Comparison of ENCODE assay signal across 8 cellular contexts in the genomic region with DNA sequence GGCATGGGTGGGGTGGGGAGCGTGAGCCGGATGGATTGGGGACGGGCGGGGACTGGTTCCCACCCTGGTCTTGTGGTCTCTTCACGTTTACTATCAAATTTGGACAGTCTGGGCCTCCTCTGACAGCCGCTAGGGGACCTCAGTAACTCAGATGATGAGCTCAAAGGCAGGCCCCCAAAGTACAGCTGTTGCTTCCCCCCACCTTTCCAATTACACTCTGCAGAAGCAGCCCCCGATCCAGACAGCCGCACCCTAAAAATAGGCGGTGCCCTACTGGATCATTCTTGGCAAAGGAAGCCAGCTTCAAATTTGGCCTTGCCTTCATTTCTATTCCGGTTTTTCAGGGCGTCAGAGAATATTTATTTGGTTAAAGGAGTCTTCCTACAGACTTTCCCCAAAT. TPM values are rescaled to one million over a fixed set of nuclear protein-coding genes. Genes with fewer than 3 reads are reported as not detected.
DNase-seq lines count a peak whose midpoint lies in the region; ATAC-seq and TF ChIP-seq lines count a peak whose summit lies in the region.
"Had no signal": no experiment of that assay in that cellular context is flagged by ENCODE, and none has a peak within 500 bp of the region (broad histone marks: within the 10 kb centered on the region; RNA-seq: fewer than 3 reads in every experiment).

No MANE protein-coding gene starts in this region.

- H3K27me3 ChIP-seq in GM23338 (ENCODE audit: insufficient read depth) (no peaks in the 10 kb centered on the region), endodermal cell (ENCODE audit: control insufficient read depth, insufficient read depth, low read length, poor library complexity, severe bottlenecking) (no peaks in the 10 kb centered on the region)

- DNase-seq in GM23338 (ENCODE audit: low spot score) (peak; percentile 80), endodermal cell (peak; percentile 73), nephron progenitor cell (peak; percentile 13), NCI-H510A treated with DMSO at 0.1 percent for 48 hours (lab: John Stamatoyannopoulos, UW) (no peak), NCI-H2227 treated with DMSO at 0.1 percent for 48 hours (lab: John Stamatoyannopoulos, UW) (no peak)

- ATAC-seq in GM23338 (peak; percentile 37), HG03565 (IDR thresholded peaks at IDR 0.05; ENCODE audit: unreplicated experiment) (no peak)

- peaks cover 2% of the 10 kb centered on the region; the same call in 1 of the 3 replicates for H3K9me3 Mint-ChIP-seq in GM23338
- H3K9me3 Mint-ChIP-seq in T-helper 1 cell treated with Interleukin-12 subunit alpha and Interleukin-12 subunit beta and Interleukin-4 antibody, amounts not matched to agents 30 μg/mL and 1 μg/mL, for 36 hours = no peaks in the 10 kb centered on the region
- no peaks in the 10 kb centered on the region for H3K9me3 Mint-ChIP-seq in endodermal cell
- H3K9me3 Mint-ChIP-seq in nephron progenitor cell = no peaks in the 10 kb centered on the region

- TF ChIP-seq CTCF in GM23338 (conservative IDR thresholded peaks at IDR 0.05; ENCODE audit: low read depth in 2 of 2) (peak; percentile 75 to 80), endodermal cell (conservative IDR thresholded peaks at IDR 0.05) (peak; percentile 79), nephron progenitor cell (IDR thresholded peaks at IDR 0.05) (peak; percentile 26)

- WGBS in endodermal cell (ENCODE audit: insufficient coverage in 1 of 2, insufficient read length in 1 of 2), 2 experiments = 70 to 74% methylated on average over 3 to 11 of the region's 11 CpGs

- H3K4me3 Mint-ChIP-seq in GM23338 (peak overlapping the region; percentile 89), endodermal cell (peak overlapping the region; percentile 93), nephron progenitor cell (peak overlapping the region; percentile 90)
- peak overlapping the region; percentile 87 for H3K4me3 Mint-ChIP-seq in T-helper 1 cell treated with Interleukin-12 subunit alpha and Interleukin-12 subunit beta and Interleukin-4 antibody, amounts not matched to agents 30 μg/mL and 1 μg/mL, for 36 hours

- peaks cover 53% of the 10 kb centered on the region for H3K4me1 ChIP-seq in GM23338 (ENCODE audit: insufficient read depth)
- no peaks in the 10 kb centered on the region for H3K4me1 ChIP-seq in endodermal cell (ENCODE audit: control insufficient read depth, insufficient read depth, low read length)

- H4K20me1 ChIP-seq in GM23338 (replicated peaks; ENCODE audit: insufficient read depth) = peaks cover under 1% of the 10 kb centered on the region; the same call in 1 of the 2 replicates

- H3K27ac ChIP-seq in GM23338 (ENCODE audit: low read depth) (no peak overlapping the region), endodermal cell (ENCODE audit: low read depth, low read length) (no peak overlapping the region)
- H3K27ac ChIP-seq: VCaP had no signal

- no peak overlapping the region for H3K9ac ChIP-seq in endodermal cell (ENCODE audit: extremely low read depth, low read length, poor library complexity, severe bottlenecking)

- no peaks in the 10 kb centered on the region for H3K9me2 ChIP-seq in GM23338 (ENCODE audit: insufficient read depth)

- H3K36me3 ChIP-seq in GM23338 (ENCODE audit: insufficient read depth) (no peaks in the 10 kb centered on the region), endodermal cell (ENCODE audit: control insufficient read depth, insufficient read depth, low read length) (no peaks in the 10 kb centered on the region)

- peaks cover 11% of the 10 kb centered on the region for H3K36me3 Mint-ChIP-seq in GM23338 (ENCODE audit: low read depth)
- H3K36me3 Mint-ChIP-seq in T-helper 1 cell treated with Interleukin-12 subunit alpha and Interleukin-12 subunit beta and Interleukin-4 antibody, amounts not matched to agents 30 μg/mL and 1 μg/mL, for 36 hours (ENCODE audit: low read depth) = no peaks in the 10 kb centered on the region
- H3K36me3 Mint-ChIP-seq in endodermal cell (ENCODE audit: low read depth) = no peaks in the 10 kb centered on the region
- no peaks in the 10 kb centered on the region for H3K36me3 Mint-ChIP-seq in nephron progenitor cell (ENCODE audit: low read depth)

- H3K27ac Mint-ChIP-seq in GM23338 (no peak overlapping the region), endodermal cell (no peak overlapping the region), nephron progenitor cell (no peak overlapping the region)
- H3K27ac Mint-ChIP-seq in T-helper 1 cell treated with Interleukin-12 subunit alpha and Interleukin-12 subunit beta and Interleukin-4 antibody, amounts not matched to agents 30 μg/mL and 1 μg/mL, for 36 hours = peak overlapping the region; percentile 36

- H3K79me2 ChIP-seq in GM23338 (replicated peaks; ENCODE audit: insufficient read depth) = peaks cover 31% of the 10 kb centered on the region

- no peaks in the 10 kb centered on the region for H3K9me3 ChIP-seq in endodermal cell (ENCODE audit: control insufficient read depth, low read length)

- peaks cover 7% of the 10 kb centered on the region for H3K27me3 Mint-ChIP-seq in GM23338 (ENCODE audit: insufficient read depth, low read depth, poor library complexity)
- no peaks in the 10 kb centered on the region for H3K27me3 Mint-ChIP-seq in T-helper 1 cell treated with Interleukin-12 subunit alpha and Interleukin-12 subunit beta and Interleukin-4 antibody, amounts not matched to agents 30 μg/mL and 1 μg/mL, for 36 hours (ENCODE audit: low read depth)
- H3K27me3 Mint-ChIP-seq in endodermal cell (ENCODE audit: insufficient read depth) = no peaks in the 10 kb centered on the region
- H3K27me3 Mint-ChIP-seq in nephron progenitor cell (ENCODE audit: low read depth, poor library complexity) = peaks cover 36% of the 10 kb centered on the region

- H3K4me3 ChIP-seq in GM23338 (peak overlapping the region; percentile 86; the same call in 1 of the 2 replicates), endodermal cell (ENCODE audit: low read length) (no peak overlapping the region)

- peak overlapping the region; percentile 97 for H3K4me2 ChIP-seq in GM23338

- no peak overlapping the region for H2AFZ ChIP-seq in GM23338

- no peaks in the 10 kb centered on the region for H3F3A ChIP-seq in GM23338 (replicated peaks; ENCODE audit: low read depth)

- H3K4me1 Mint-ChIP-seq in GM23338 (peaks cover 61% of the 10 kb centered on the region), endodermal cell (peaks cover 37% of the 10 kb centered on the region), nephron progenitor cell (peaks cover 31% of the 10 kb centered on the region)
- H3K4me1 Mint-ChIP-seq in T-helper 1 cell treated with Interleukin-12 subunit alpha and Interleukin-12 subunit beta and Interleukin-4 antibody, amounts not matched to agents 30 μg/mL and 1 μg/mL, for 36 hours (ENCODE audit: low read depth) = peaks cover 22% of the 10 kb centered on the region

TF ChIP-seq in GM23338, 12 proteins besides CTCF, POLR2A, EP300 and RAD21 (continues in another document):
- TF ChIP-seq, protein P1, sequence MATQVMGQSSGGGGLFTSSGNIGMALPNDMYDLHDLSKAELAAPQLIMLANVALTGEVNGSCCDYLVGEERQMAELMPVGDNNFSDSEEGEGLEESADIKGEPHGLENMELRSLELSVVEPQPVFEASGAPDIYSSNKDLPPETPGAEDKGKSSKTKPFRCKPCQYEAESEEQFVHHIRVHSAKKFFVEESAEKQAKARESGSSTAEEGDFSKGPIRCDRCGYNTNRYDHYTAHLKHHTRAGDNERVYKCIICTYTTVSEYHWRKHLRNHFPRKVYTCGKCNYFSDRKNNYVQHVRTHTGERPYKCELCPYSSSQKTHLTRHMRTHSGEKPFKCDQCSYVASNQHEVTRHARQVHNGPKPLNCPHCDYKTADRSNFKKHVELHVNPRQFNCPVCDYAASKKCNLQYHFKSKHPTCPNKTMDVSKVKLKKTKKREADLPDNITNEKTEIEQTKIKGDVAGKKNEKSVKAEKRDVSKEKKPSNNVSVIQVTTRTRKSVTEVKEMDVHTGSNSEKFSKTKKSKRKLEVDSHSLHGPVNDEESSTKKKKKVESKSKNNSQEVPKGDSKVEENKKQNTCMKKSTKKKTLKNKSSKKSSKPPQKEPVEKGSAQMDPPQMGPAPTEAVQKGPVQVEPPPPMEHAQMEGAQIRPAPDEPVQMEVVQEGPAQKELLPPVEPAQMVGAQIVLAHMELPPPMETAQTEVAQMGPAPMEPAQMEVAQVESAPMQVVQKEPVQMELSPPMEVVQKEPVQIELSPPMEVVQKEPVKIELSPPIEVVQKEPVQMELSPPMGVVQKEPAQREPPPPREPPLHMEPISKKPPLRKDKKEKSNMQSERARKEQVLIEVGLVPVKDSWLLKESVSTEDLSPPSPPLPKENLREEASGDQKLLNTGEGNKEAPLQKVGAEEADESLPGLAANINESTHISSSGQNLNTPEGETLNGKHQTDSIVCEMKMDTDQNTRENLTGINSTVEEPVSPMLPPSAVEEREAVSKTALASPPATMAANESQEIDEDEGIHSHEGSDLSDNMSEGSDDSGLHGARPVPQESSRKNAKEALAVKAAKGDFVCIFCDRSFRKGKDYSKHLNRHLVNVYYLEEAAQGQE (IDR thresholded peaks at IDR 0.05; ENCODE audit: unreplicated experiment) = no peak
- TF ChIP-seq CREB1 (CRISPR knock-in tag; IDR thresholded peaks at IDR 0.05; ENCODE audit: low read depth) (no peak), JUNB (IDR thresholded peaks at IDR 0.05; ENCODE audit: unreplicated experiment) (no peak), STAT1 (IDR thresholded peaks at IDR 0.05; ENCODE audit: unreplicated experiment) (no peak)

RNA-seq across cellular contexts. Expression of a gene that starts 1.9 kb away (rescaled TPM):
- 66.2 and 68.0 TPM in 2 replicates for total RNA-seq in GM23338 (2014; rRNA removed; shearing (Covaris generic))
- polyA plus RNA-seq in GM23338 (2016; fragmentation: Nextera tagmentation; extraction: Ambion mirVana) = 32.1 and 32.4 TPM in 2 replicates
- total RNA-seq in endodermal cell = 10 to 100 TPM; 20.1 to 29.7 TPM
- 10.5 TPM for polyA plus RNA-seq in endodermal cell (2013, experiment 1 of 2)
- 10.4 TPM for polyA plus RNA-seq in endodermal cell (2013, experiment 2 of 2)

Comparison
In these comparisons a context has a peak if more than half of its experiments do, and no peak if none do; other contexts are left out.
1. DNase-seq: peak in GM23338 (single experiment), endodermal cell (single experiment) and nephron progenitor cell (single experiment); none in NCI-H510A treated with DMSO at 0.1 percent for 48 hours (single experiment) and NCI-H2227 treated with DMSO at 0.1 percent for 48 hours (single experiment).
2. CTCF ChIP-seq: peak in every context shown above with its lines; median percentile 79 in endodermal cell; 78 in GM23338; 26 in nephron progenitor cell.
3. Peak in every context shown above with its lines, with median percentiles within 50 percentile points of each other: H3K4me3 Mint-ChIP-seq.